19 cellular contexts compared by ENCODE assay signal in genomic region chr6:113744886-113745285, GRCh38.
DNase-seq lines count a peak whose midpoint lies in the region; ATAC-seq and TF ChIP-seq lines count a peak whose summit lies in the region.
"Had no signal": no experiment of that assay in that cellular context is flagged by ENCODE, and none has a peak within 500 bp of the region (broad histone marks: within the 10 kb centered on the region; RNA-seq: fewer than 3 reads in every experiment).

No MANE protein-coding gene starts in this region.

- no peaks in the 10 kb centered on the region for H3K9me3 Mint-ChIP-seq in nephron progenitor cell

- H3K9ac ChIP-seq in SK-N-MC (ENCODE audit: insufficient read length) = peak overlapping the region; percentile 0

- TF ChIP-seq POLR2A in esophagus muscularis mucosa (IDR thresholded peaks at IDR 0.05; ENCODE audit: low read depth) = no peak

- no peak for ATAC-seq in upper lobe of right lung
- ATAC-seq: GM12878 had no signal

- peak overlapping the region; percentile 34 for H3K27ac Mint-ChIP-seq in nephron progenitor cell

- intact Hi-C loops in upper lobe of right lung (cut with DNase I) (no loop called here), esophagus muscularis mucosa (cut with DNase I) (no loop called here)

- TF ChIP-seq CTCF in fibroblast of the aortic adventitia (IDR thresholded peaks at IDR 0.05; ENCODE audit: insufficient read depth, low read length) = no peak
- no peak for TF ChIP-seq CTCF in nephron progenitor cell (IDR thresholded peaks at IDR 0.05)
- TF ChIP-seq CTCF in upper lobe of right lung (IDR thresholded peaks at IDR 0.05) = no peak
- TF ChIP-seq CTCF in esophagus muscularis mucosa (IDR thresholded peaks at IDR 0.05) = no peak

- H3K27me3 ChIP-seq in upper lobe of right lung (no peaks in the 10 kb centered on the region), esophagus muscularis mucosa (no peaks in the 10 kb centered on the region)
- H3K27me3 ChIP-seq: BLaER1 treated with 17β-estradiol and CSF1 and Interleukin-3, amounts not matched to agents 10 nM and 100 nM had no signal

- 70% methylated on average over 3 of the region's 3 CpGs for WGBS in esophagus muscularis mucosa

- H3K27me3 Mint-ChIP-seq in nephron progenitor cell (ENCODE audit: low read depth, poor library complexity) = no peaks in the 10 kb centered on the region

- H3K9me3 ChIP-seq in SK-N-MC (ENCODE audit: low read depth, low read length) (no peaks in the 10 kb centered on the region), upper lobe of right lung (no peaks in the 10 kb centered on the region), esophagus muscularis mucosa (no peaks in the 10 kb centered on the region)
- H3K9me3 ChIP-seq: BLaER1 treated with 17β-estradiol and CSF1 and Interleukin-3, amounts not matched to agents 10 nM and 100 nM had no signal

- peaks cover 14% of the 10 kb centered on the region for H3K4me1 Mint-ChIP-seq in nephron progenitor cell

- no peaks in the 10 kb centered on the region for H3K4me1 ChIP-seq in upper lobe of right lung
- no peaks in the 10 kb centered on the region for H3K4me1 ChIP-seq in esophagus muscularis mucosa

- H3K36me3 ChIP-seq in SK-N-MC (ENCODE audit: insufficient read depth, low read length) (no peaks in the 10 kb centered on the region), upper lobe of right lung (no peaks in the 10 kb centered on the region), esophagus muscularis mucosa (no peaks in the 10 kb centered on the region)
- H3K36me3 ChIP-seq: BLaER1 treated with 17β-estradiol and CSF1 and Interleukin-3, amounts not matched to agents 10 nM and 100 nM had no signal

- no peak for TF ChIP-seq EP300 in esophagus muscularis mucosa (IDR thresholded peaks at IDR 0.05)

- no peak overlapping the region for H3K4me3 Mint-ChIP-seq in nephron progenitor cell

- H3K4me3 ChIP-seq in SK-N-MC (peak overlapping the region; percentile 33), fibroblast of the aortic adventitia (ENCODE audit: low read depth, low read length) (no peak overlapping the region), upper lobe of right lung (no peak overlapping the region), esophagus muscularis mucosa (no peak overlapping the region)
- H3K4me3 ChIP-seq: BLaER1 treated with 17β-estradiol and CSF1 and Interleukin-3, amounts not matched to agents 10 nM and 100 nM; GM12878 had no signal

- DNase-seq in SK-N-MC (ENCODE audit: low read depth, low spot score) = no peak
- peak; percentile 11 for DNase-seq in fibroblast of the aortic adventitia (ENCODE audit: low read depth)
- DNase-seq in nephron progenitor cell = no peak
- DNase-seq in NAMALWA (ENCODE audit: low spot score) = no peak
- no peak for DNase-seq in upper lobe of right lung
- no peak for DNase-seq in esophagus muscularis mucosa (ENCODE audit: extremely low spot score)
- DNase-seq in ecto neural progenitor cell (ENCODE audit: low spot score) = no peak
- DNase-seq: DND-41, HCEC 1CT, KBM-7, NCI-H1436, NCI-H2029 treated with DMSO at 0.1 percent for 48 hours, NCI-H2171 treated with DMSO at 0.1 percent for 48 hours, NCI-H446 treated with DMSO at 0.1 percent for 48 hours, NCI-H748 treated with DMSO at 0.1 percent for 48 hours, RPMI8226, SIG-M5 had no signal

- H3K27ac ChIP-seq in SK-N-MC (peak overlapping the region; percentile 39; the same call in 1 of the 2 replicates), upper lobe of right lung (no peak overlapping the region), esophagus muscularis mucosa (replicated peaks in 1 of 4) (no peak overlapping the region)

- H3K36me3 Mint-ChIP-seq in nephron progenitor cell (ENCODE audit: low read depth) = no peaks in the 10 kb centered on the region
